3 cellular contexts compared by ENCODE assay signal in the genomic region with DNA sequence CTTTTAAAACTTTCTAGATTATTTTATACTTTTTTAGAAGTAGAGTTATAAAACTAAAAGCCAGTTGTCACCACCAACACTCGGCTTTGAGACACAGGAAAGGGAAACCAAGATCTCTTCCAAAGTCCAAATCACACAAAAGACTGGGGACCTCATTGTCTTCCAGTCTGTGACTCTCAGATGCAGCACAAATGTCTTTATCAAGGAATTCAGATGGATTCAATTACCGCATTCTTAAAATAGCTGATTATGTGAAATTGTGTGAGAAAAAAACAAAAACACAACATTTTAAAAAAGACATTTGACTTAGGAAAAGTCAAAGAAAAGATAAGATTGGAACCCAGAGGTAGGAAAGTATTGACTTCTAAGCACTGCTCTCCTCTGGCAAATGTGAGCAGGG.
TF ChIP-seq lines count a peak whose summit lies in the region.

No MANE protein-coding gene starts in this region.

TF ChIP-seq in A549, 52 proteins besides CTCF, POLR2A, EP300 and RAD21:
- TF ChIP-seq HDAC2 (IDR thresholded peaks at IDR 0.05) (no peak), FOSB (CRISPR knock-in tag; IDR thresholded peaks at IDR 0.05) (no peak), MAFK (IDR thresholded peaks at IDR 0.05; ENCODE audit: partially characterized antibody) (peak; percentile 64)
- TF ChIP-seq, protein P1, sequence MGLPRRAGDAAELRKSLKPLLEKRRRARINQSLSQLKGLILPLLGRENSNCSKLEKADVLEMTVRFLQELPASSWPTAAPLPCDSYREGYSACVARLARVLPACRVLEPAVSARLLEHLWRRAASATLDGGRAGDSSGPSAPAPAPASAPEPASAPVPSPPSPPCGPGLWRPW (IDR thresholded peaks at IDR 0.05): no peak
TF ChIP-seq in A549: peak in this region for 1.

TF ChIP-seq in K562, 482 proteins besides CTCF, POLR2A, EP300 and RAD21:
- TF ChIP-seq ZNF316 (IDR thresholded peaks at IDR 0.05) (0 out of 2 replicates have a peak, but pooled peaks have one; percentile 21), NR1H2 (CRISPR knock-in tag; IDR thresholded peaks at IDR 0.05) (no peak)
TF ChIP-seq in K562: peak in this region for 1.

TF ChIP-seq in SK-N-SH treated with all-trans-retinoic acid at 6 μM for 48 hours, 23 proteins besides CTCF, POLR2A, EP300 and RAD21:
- no peak for TF ChIP-seq TCF4 (CRISPR knock-in tag; IDR thresholded peaks at IDR 0.05; ENCODE audit: borderline replicate concordance)
- TF ChIP-seq CSDC2 (CRISPR knock-in tag; IDR thresholded peaks at IDR 0.05): no peak
- no peak for TF ChIP-seq ZFP30 (CRISPR knock-in tag; IDR thresholded peaks at IDR 0.05)
- TF ChIP-seq, protein P2, sequence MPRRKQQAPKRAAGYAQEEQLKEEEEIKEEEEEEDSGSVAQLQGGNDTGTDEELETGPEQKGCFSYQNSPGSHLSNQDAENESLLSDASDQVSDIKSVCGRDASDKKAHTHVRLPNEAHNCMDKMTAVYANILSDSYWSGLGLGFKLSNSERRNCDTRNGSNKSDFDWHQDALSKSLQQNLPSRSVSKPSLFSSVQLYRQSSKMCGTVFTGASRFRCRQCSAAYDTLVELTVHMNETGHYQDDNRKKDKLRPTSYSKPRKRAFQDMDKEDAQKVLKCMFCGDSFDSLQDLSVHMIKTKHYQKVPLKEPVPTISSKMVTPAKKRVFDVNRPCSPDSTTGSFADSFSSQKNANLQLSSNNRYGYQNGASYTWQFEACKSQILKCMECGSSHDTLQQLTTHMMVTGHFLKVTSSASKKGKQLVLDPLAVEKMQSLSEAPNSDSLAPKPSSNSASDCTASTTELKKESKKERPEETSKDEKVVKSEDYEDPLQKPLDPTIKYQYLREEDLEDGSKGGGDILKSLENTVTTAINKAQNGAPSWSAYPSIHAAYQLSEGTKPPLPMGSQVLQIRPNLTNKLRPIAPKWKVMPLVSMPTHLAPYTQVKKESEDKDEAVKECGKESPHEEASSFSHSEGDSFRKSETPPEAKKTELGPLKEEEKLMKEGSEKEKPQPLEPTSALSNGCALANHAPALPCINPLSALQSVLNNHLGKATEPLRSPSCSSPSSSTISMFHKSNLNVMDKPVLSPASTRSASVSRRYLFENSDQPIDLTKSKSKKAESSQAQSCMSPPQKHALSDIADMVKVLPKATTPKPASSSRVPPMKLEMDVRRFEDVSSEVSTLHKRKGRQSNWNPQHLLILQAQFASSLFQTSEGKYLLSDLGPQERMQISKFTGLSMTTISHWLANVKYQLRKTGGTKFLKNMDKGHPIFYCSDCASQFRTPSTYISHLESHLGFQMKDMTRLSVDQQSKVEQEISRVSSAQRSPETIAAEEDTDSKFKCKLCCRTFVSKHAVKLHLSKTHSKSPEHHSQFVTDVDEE (CRISPR knock-in tag; IDR thresholded peaks at IDR 0.05): no peak
- TF ChIP-seq ZFP3 (CRISPR knock-in tag; IDR thresholded peaks at IDR 0.05): no peak
- TF ChIP-seq, protein P3, sequence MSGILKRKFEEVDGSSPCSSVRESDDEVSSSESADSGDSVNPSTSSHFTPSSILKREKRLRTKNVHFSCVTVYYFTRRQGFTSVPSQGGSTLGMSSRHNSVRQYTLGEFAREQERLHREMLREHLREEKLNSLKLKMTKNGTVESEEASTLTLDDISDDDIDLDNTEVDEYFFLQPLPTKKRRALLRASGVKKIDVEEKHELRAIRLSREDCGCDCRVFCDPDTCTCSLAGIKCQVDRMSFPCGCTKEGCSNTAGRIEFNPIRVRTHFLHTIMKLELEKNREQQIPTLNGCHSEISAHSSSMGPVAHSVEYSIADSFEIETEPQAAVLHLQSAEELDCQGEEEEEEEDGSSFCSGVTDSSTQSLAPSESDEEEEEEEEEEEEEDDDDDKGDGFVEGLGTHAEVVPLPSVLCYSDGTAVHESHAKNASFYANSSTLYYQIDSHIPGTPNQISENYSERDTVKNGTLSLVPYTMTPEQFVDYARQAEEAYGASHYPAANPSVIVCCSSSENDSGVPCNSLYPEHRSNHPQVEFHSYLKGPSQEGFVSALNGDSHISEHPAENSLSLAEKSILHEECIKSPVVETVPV (CRISPR knock-in tag; IDR thresholded peaks at IDR 0.05): no peak
- no peak for TF ChIP-seq ZNF8 (CRISPR knock-in tag; IDR thresholded peaks at IDR 0.05)
- no peak for TF ChIP-seq SNAI2 (CRISPR knock-in tag; IDR thresholded peaks at IDR 0.05)
- TF ChIP-seq GLIS3 (CRISPR knock-in tag; IDR thresholded peaks at IDR 0.05): no peak
- TF ChIP-seq OSR1 (CRISPR knock-in tag; IDR thresholded peaks at IDR 0.05): no peak
- no peak for TF ChIP-seq TOX (CRISPR knock-in tag; IDR thresholded peaks at IDR 0.05; ENCODE audit: borderline replicate concordance)
- TF ChIP-seq, protein P4, sequence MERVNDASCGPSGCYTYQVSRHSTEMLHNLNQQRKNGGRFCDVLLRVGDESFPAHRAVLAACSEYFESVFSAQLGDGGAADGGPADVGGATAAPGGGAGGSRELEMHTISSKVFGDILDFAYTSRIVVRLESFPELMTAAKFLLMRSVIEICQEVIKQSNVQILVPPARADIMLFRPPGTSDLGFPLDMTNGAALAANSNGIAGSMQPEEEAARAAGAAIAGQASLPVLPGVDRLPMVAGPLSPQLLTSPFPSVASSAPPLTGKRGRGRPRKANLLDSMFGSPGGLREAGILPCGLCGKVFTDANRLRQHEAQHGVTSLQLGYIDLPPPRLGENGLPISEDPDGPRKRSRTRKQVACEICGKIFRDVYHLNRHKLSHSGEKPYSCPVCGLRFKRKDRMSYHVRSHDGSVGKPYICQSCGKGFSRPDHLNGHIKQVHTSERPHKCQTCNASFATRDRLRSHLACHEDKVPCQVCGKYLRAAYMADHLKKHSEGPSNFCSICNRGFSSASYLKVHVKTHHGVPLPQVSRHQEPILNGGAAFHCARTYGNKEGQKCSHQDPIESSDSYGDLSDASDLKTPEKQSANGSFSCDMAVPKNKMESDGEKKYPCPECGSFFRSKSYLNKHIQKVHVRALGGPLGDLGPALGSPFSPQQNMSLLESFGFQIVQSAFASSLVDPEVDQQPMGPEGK (CRISPR knock-in tag; IDR thresholded peaks at IDR 0.05; ENCODE audit: borderline replicate concordance): no peak
- TF ChIP-seq, protein P5, sequence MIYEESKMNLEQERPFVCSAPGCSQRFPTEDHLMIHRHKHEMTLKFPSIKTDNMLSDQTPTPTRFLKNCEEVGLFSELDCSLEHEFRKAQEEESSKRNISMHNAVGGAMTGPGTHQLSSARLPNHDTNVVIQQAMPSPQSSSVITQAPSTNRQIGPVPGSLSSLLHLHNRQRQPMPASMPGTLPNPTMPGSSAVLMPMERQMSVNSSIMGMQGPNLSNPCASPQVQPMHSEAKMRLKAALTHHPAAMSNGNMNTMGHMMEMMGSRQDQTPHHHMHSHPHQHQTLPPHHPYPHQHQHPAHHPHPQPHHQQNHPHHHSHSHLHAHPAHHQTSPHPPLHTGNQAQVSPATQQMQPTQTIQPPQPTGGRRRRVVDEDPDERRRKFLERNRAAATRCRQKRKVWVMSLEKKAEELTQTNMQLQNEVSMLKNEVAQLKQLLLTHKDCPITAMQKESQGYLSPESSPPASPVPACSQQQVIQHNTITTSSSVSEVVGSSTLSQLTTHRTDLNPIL (CRISPR knock-in tag; IDR thresholded peaks at IDR 0.05; ENCODE audit: low read depth): no peak
- no peak for TF ChIP-seq BACH2 (CRISPR knock-in tag; IDR thresholded peaks at IDR 0.05; ENCODE audit: borderline replicate concordance)
- no peak for TF ChIP-seq ESRRG (CRISPR knock-in tag; IDR thresholded peaks at IDR 0.05)
- no peak for TF ChIP-seq ARNTL (CRISPR knock-in tag; IDR thresholded peaks at IDR 0.05; ENCODE audit: borderline replicate concordance, low read depth)
- TF ChIP-seq ZNF70 (CRISPR knock-in tag; IDR thresholded peaks at IDR 0.05): no peak
